8 cellular contexts compared by ENCODE assay signal in genomic region chr20:35773154-35773751, GRCh38. TPM values are rescaled to one million over a fixed set of nuclear protein-coding genes. Genes with fewer than 3 reads are reported as not detected.
DNase-seq lines count a peak whose midpoint lies in the region; ATAC-seq and TF ChIP-seq lines count a peak whose summit lies in the region.

No MANE protein-coding gene starts in this region.

- peak overlapping the region; percentile 83 for H3K4me3 Mint-ChIP-seq in activated T-cell treated with anti-CD3 and anti-CD28 coated beads, Interleukin-2, amount 50 U/mL, for 24 hours

- H3K36me3 ChIP-seq in Karpas-422 (ENCODE audit: insufficient read depth, low read length) (peaks cover 5% of the 10 kb centered on the region; the same call in 1 of the 2 replicates), psoas muscle (ENCODE audit: insufficient read depth in 1 of 2, low read depth in 1 of 2) (peaks cover 0 to 11% of the 10 kb centered on the region in 2 donors)

- H3K27ac ChIP-seq in Karpas-422 (ENCODE audit: low read length) (peak overlapping the region; percentile 51), psoas muscle (peak overlapping the region; percentile 96)

- H3K4me3 ChIP-seq in Karpas-422 (ENCODE audit: low read length) (peak overlapping the region; percentile 77), fibroblast of the aortic adventitia (ENCODE audit: low read depth, low read length) (peak overlapping the region; percentile 96), psoas muscle (peak overlapping the region; percentile 90)

- H3K79me2 ChIP-seq in Karpas-422 (ENCODE audit: low read length), result peaks cover 59% of the 10 kb centered on the region

- no peak for TF ChIP-seq CTCF in fibroblast of the aortic adventitia (IDR thresholded peaks at IDR 0.05; ENCODE audit: insufficient read depth, low read length)
- TF ChIP-seq CTCF in psoas muscle (IDR thresholded peaks at IDR 0.05), result no peak

- peak overlapping the region; percentile 79 for H3K9ac ChIP-seq in Karpas-422 (ENCODE audit: low read length)

- DNase-seq in CD1c-positive myeloid dendritic cell (ENCODE audit: extremely low spot score), result peak; percentile 86
- DNase-seq in Karpas-422, result peak; percentile 47
- peak; percentile 38 for DNase-seq in activated T-cell treated with anti-CD3 and anti-CD28 coated beads, Interleukin-2, amount 50 U/mL, for 24 hours
- peak; percentile 40 for DNase-seq in fibroblast of the aortic adventitia (ENCODE audit: low read depth)
- no peak for DNase-seq in psoas muscle
- DNase-seq in inferior parietal cortex (ENCODE audit: extremely low spot score), result no peak
- DNase-seq in SK-N-DZ (ENCODE audit: low spot score), result no peak

- WGBS in psoas muscle, 3 donors, result 58 to 68% (median 63%) methylated on average over 8 of the region's 8 CpGs

- H3K27me3 Mint-ChIP-seq in activated T-cell treated with anti-CD3 and anti-CD28 coated beads, Interleukin-2, amount 50 U/mL, for 24 hours, result no peaks in the 10 kb centered on the region

- intact Hi-C loops in psoas muscle (cut with DNase I), result loop anchor here in 1 of 2 donors (5.0 kb wide), 1 partner anchor 54 kb away; no protein-coding TSS in a partner anchor

- peak overlapping the region; percentile 88 for H3K4me2 ChIP-seq in Karpas-422 (ENCODE audit: low read depth, low read length, poor library complexity, severe bottlenecking)

- H3K27me3 ChIP-seq in Karpas-422 (ENCODE audit: low read length) (no peaks in the 10 kb centered on the region), psoas muscle (ENCODE audit: insufficient read depth in 3 of 3, low read length in 2 of 3) (no peaks in the 10 kb centered on the region)

- H3K4me1 ChIP-seq in Karpas-422 (ENCODE audit: low read length), result peaks cover 27% of the 10 kb centered on the region
- H3K4me1 ChIP-seq in psoas muscle, result peaks cover 63% of the 10 kb centered on the region

- H3K9me3 ChIP-seq in Karpas-422 (ENCODE audit: low read length) (no peaks in the 10 kb centered on the region), psoas muscle (no peaks in the 10 kb centered on the region)

- peaks cover 7% of the 10 kb centered on the region for H3K9me3 Mint-ChIP-seq in activated T-cell treated with anti-CD3 and anti-CD28 coated beads, Interleukin-2, amount 50 U/mL, for 24 hours

- H3K27ac Mint-ChIP-seq in activated T-cell treated with anti-CD3 and anti-CD28 coated beads, Interleukin-2, amount 50 U/mL, for 24 hours, result peak overlapping the region; percentile 93

- H3K36me3 Mint-ChIP-seq in activated T-cell treated with anti-CD3 and anti-CD28 coated beads, Interleukin-2, amount 50 U/mL, for 24 hours (ENCODE audit: low read depth), result peaks cover 63% of the 10 kb centered on the region

- H3K4me1 Mint-ChIP-seq in activated T-cell treated with anti-CD3 and anti-CD28 coated beads, Interleukin-2, amount 50 U/mL, for 24 hours (ENCODE audit: low read depth), result peaks cover 71% of the 10 kb centered on the region

- no peaks in the 10 kb centered on the region for H4K20me1 ChIP-seq in Karpas-422 (ENCODE audit: insufficient read depth, low read depth, low read length)

- no peaks in the 10 kb centered on the region for H3K9me2 ChIP-seq in Karpas-422 (replicated peaks; ENCODE audit: insufficient read depth, low read length)

- ATAC-seq in psoas muscle, result no peak
- no peak for ATAC-seq in HG03097 (IDR thresholded peaks at IDR 0.05; ENCODE audit: low FRiP score, unreplicated experiment)

- H2AFZ ChIP-seq in Karpas-422 (ENCODE audit: low read length), result no peak overlapping the region

RNA-seq across cellular contexts. Expression of gene PHF20, which starts 1.4 kb away (rescaled TPM):
- total RNA-seq in Karpas-422 (2014; rRNA removed; shearing (Covaris generic); ENCODE audit: low replicate concordance), result 27.8 and 41.7 TPM in 2 replicates
- total RNA-seq in fibroblast of the aortic adventitia (ENCODE audit: low replicate concordance) (28.5 and 30.9 TPM in 2 replicates), psoas muscle (10 to 100 TPM; 57.7 to 97.9 (median 68.4) TPM)
- 10 to 100 TPM; 32.1 to 95.7 (median 58.6) TPM for polyA plus RNA-seq in psoas muscle
- polyA plus RNA-seq in SK-N-DZ (2014; cell fraction: cytosol; rRNA removed), result 35.2 and 44.3 TPM in 2 replicates
- polyA plus RNA-seq in SK-N-DZ (2014; cell fraction: nucleus; rRNA removed), result 37.9 and 84.0 TPM in 2 replicates

RNA-seq across cellular contexts. Expression of gene RBM39, which starts 31.2 kb away (rescaled TPM):
- 315 and 375 TPM in 2 replicates for total RNA-seq in Karpas-422 (2014; rRNA removed; shearing (Covaris generic); ENCODE audit: low replicate concordance)
- total RNA-seq in fibroblast of the aortic adventitia (ENCODE audit: low replicate concordance) (236 and 510 TPM in 2 replicates), psoas muscle (100 to 1,000 TPM in 3 of 4 donors, 10 to 100 TPM in 1; 93.0 to 171 (median 139) TPM)
- 100 to 1,000 TPM; 115 to 151 (median 123) TPM for polyA plus RNA-seq in psoas muscle
- 409 and 443 TPM in 2 replicates for polyA plus RNA-seq in SK-N-DZ (2014; cell fraction: cytosol; rRNA removed)
- polyA plus RNA-seq in SK-N-DZ (2014; cell fraction: nucleus; rRNA removed), result 2,022 and 2,099 TPM in 2 replicates

Comparison
In these comparisons a context has a peak if more than half of its experiments do, and no peak if none do; other contexts are left out.
1. DNase-seq: peak in CD1c-positive myeloid dendritic cell (single experiment), Karpas-422 (single experiment), activated T-cell treated with anti-CD3 and anti-CD28 coated beads, Interleukin-2, amount 50 U/mL, for 24 hours (single experiment) and fibroblast of the aortic adventitia (single experiment); none in psoas muscle (0 of 2), inferior parietal cortex (single experiment) and SK-N-DZ (single experiment).
2. Peak in every context shown above with its lines, with median percentiles within 50 percentile points of each other: H3K4me3 ChIP-seq.